ENCODE assay signal across 9 cellular contexts in genomic region chr10:3886666-3887251, GRCh38.
A peak's percentile ranks its signal among the peaks of the same experiment; 100 is the strongest.
DNase-seq lines count a peak whose midpoint lies in the region; ATAC-seq and TF ChIP-seq lines count a peak whose summit lies in the region.
"Had no signal": no experiment of that assay in that cellular context is flagged by ENCODE, and none has a peak within 500 bp of the region (broad histone marks: within the 10 kb centered on the region; RNA-seq: fewer than 3 reads in every experiment).

No MANE protein-coding gene starts in this region.

- H3K36me3 Mint-ChIP-seq in GM23338 (ENCODE audit: low read depth), result peaks cover 5% of the 10 kb centered on the region; the same call in 2 of the 3 replicates
- H3K36me3 Mint-ChIP-seq in activated T-helper 1 cell treated with anti-CD3 and anti-CD28 coated beads, Interleukin-12 subunit alpha, Interleukin-12 subunit beta, Interleukin-2, Interleukin-4 antibody, amounts not matched to agents 30 ng/mL and 10 ng/mL and 1 ng/mL, durations not matched to agents 14 hours and 24 hours and 36 hours (ENCODE audit: low read depth), result no peaks in the 10 kb centered on the region

- peaks cover 9% of the 10 kb centered on the region for H3K27me3 Mint-ChIP-seq in GM23338 (ENCODE audit: insufficient read depth, low read depth, poor library complexity)
- no peaks in the 10 kb centered on the region for H3K27me3 Mint-ChIP-seq in activated T-helper 1 cell treated with anti-CD3 and anti-CD28 coated beads, Interleukin-12 subunit alpha, Interleukin-12 subunit beta, Interleukin-2, Interleukin-4 antibody, amounts not matched to agents 30 ng/mL and 10 ng/mL and 1 ng/mL, durations not matched to agents 14 hours and 24 hours and 36 hours (ENCODE audit: insufficient read depth)

- H2AFZ ChIP-seq in GM23338, result 0 out of 2 replicates have a peak overlapping the region, but pooled peaks have one; percentile 15

- H3K4me3 Mint-ChIP-seq in GM23338, result no peak overlapping the region; the same call in 2 of the 3 replicates
- H3K4me3 Mint-ChIP-seq in activated T-helper 1 cell treated with anti-CD3 and anti-CD28 coated beads, Interleukin-12 subunit alpha, Interleukin-12 subunit beta, Interleukin-2, Interleukin-4 antibody, amounts not matched to agents 30 ng/mL and 10 ng/mL and 1 ng/mL, durations not matched to agents 14 hours and 24 hours and 36 hours, result no peak overlapping the region

- 18% methylated on average over 11 of the region's 11 CpGs for WGBS in right cardiac atrium

- H3K9me3 ChIP-seq in right cardiac atrium (ENCODE audit: control insufficient read depth, low read length), result no peaks in the 10 kb centered on the region

- peaks cover 5% of the 10 kb centered on the region; the same call in 2 of the 3 replicates for H3K9me3 Mint-ChIP-seq in GM23338
- peaks cover 4% of the 10 kb centered on the region for H3K9me3 Mint-ChIP-seq in activated T-helper 1 cell treated with anti-CD3 and anti-CD28 coated beads, Interleukin-12 subunit alpha, Interleukin-12 subunit beta, Interleukin-2, Interleukin-4 antibody, amounts not matched to agents 30 ng/mL and 10 ng/mL and 1 ng/mL, durations not matched to agents 14 hours and 24 hours and 36 hours

- H3K4me2 ChIP-seq in GM23338, result no peak overlapping the region

- peaks cover 14% of the 10 kb centered on the region for H3K4me1 ChIP-seq in GM23338 (ENCODE audit: insufficient read depth)
- peaks cover 7% of the 10 kb centered on the region for H3K4me1 ChIP-seq in right cardiac atrium (ENCODE audit: control insufficient read depth, insufficient read depth, low read length)

- H3F3A ChIP-seq in GM23338 (replicated peaks; ENCODE audit: low read depth), result no peaks in the 10 kb centered on the region

- H3K9me2 ChIP-seq in GM23338 (ENCODE audit: insufficient read depth), result 0 out of 2 replicates have a peak, but pooled peaks cover 8% of the 10 kb centered on the region

- ATAC-seq in GM23338, result no peak
- ATAC-seq in right cardiac atrium, result peak; percentile 85 to 90
- ATAC-seq in HG02763 (IDR thresholded peaks at IDR 0.05; ENCODE audit: unreplicated experiment), result no peak

- H3K79me2 ChIP-seq in GM23338 (replicated peaks; ENCODE audit: insufficient read depth), result no peaks in the 10 kb centered on the region

- no peaks in the 10 kb centered on the region for H4K20me1 ChIP-seq in GM23338 (replicated peaks; ENCODE audit: insufficient read depth)

- no peaks in the 10 kb centered on the region for H3K27me3 ChIP-seq in GM23338 (ENCODE audit: insufficient read depth)
- H3K27me3 ChIP-seq in right cardiac atrium (ENCODE audit: control insufficient read depth, insufficient read depth), result no peaks in the 10 kb centered on the region

- no peak for DNase-seq in GM23338 (ENCODE audit: low spot score)
- DNase-seq in activated T-helper 1 cell treated with anti-CD3 and anti-CD28 coated beads, Interleukin-12 subunit alpha, Interleukin-12 subunit beta, Interleukin-2, Interleukin-4 antibody, amounts not matched to agents 30 ng/mL and 10 ng/mL and 1 ng/mL, durations not matched to agents 14 hours and 24 hours and 36 hours (ENCODE audit: low spot score), result no peak
- peak; percentile 46 to 55 (median 50) for DNase-seq in right cardiac atrium
- DNase-seq in smooth muscle cell of the brain vasculature (ENCODE audit: low read depth, low spot score), result peak; percentile 77
- no peak for DNase-seq in NCI-H524 (lab: John Stamatoyannopoulos, UW)
- no peak for DNase-seq in caudate nucleus (lab: John Stamatoyannopoulos, UW)
- DNase-seq in NCI-H510A (lab: John Stamatoyannopoulos, UW), result no peak
- DNase-seq: MV-4-11 had no signal

- no peaks in the 10 kb centered on the region for H3K36me3 ChIP-seq in GM23338 (ENCODE audit: insufficient read depth)

- H3K4me1 Mint-ChIP-seq in GM23338, result peaks cover 38% of the 10 kb centered on the region
- H3K4me1 Mint-ChIP-seq in activated T-helper 1 cell treated with anti-CD3 and anti-CD28 coated beads, Interleukin-12 subunit alpha, Interleukin-12 subunit beta, Interleukin-2, Interleukin-4 antibody, amounts not matched to agents 30 ng/mL and 10 ng/mL and 1 ng/mL, durations not matched to agents 14 hours and 24 hours and 36 hours (ENCODE audit: low read depth), result peaks cover 26% of the 10 kb centered on the region

- intact Hi-C loops in activated T-helper 1 cell treated with anti-CD3 and anti-CD28 coated beads, Interleukin-12 subunit alpha, Interleukin-12 subunit beta, Interleukin-2, Interleukin-4 antibody, amounts not matched to agents 30 ng/mL and 10 ng/mL and 1 ng/mL, durations not matched to agents 14 hours and 24 hours and 36 hours (cut with micrococcal nuclease), result loop anchor here (1.0 kb wide), 1 partner anchor 11 kb away; no protein-coding TSS in a partner anchor
- intact Hi-C loops in right cardiac atrium (cut with DNase I), result no loop called here

- H3K4me3 ChIP-seq in GM23338 (no peak overlapping the region), right cardiac atrium (ENCODE audit: low read length) (peak overlapping the region; percentile 33)

- no peak for TF ChIP-seq CTCF in GM23338 (conservative IDR thresholded peaks at IDR 0.05; ENCODE audit: low read depth in 2 of 2)

- H3K27ac ChIP-seq in GM23338 (ENCODE audit: low read depth) (no peak overlapping the region), right cardiac atrium (ENCODE audit: low read length) (peak overlapping the region; percentile 97), caudate nucleus (ENCODE audit: low read depth, low read length) (no peak overlapping the region)

- peak overlapping the region; percentile 45; the same call in 1 of the 2 replicates for H3K27ac Mint-ChIP-seq in GM23338
- peak overlapping the region; percentile 11 for H3K27ac Mint-ChIP-seq in activated T-helper 1 cell treated with anti-CD3 and anti-CD28 coated beads, Interleukin-12 subunit alpha, Interleukin-12 subunit beta, Interleukin-2, Interleukin-4 antibody, amounts not matched to agents 30 ng/mL and 10 ng/mL and 1 ng/mL, durations not matched to agents 14 hours and 24 hours and 36 hours

TF ChIP-seq in GM23338, 12 proteins besides CTCF, POLR2A, EP300 and RAD21:
- TF ChIP-seq ZNF331 (CRISPR knock-in tag; IDR thresholded peaks at IDR 0.05; ENCODE audit: low read depth) (no peak), JUNB (IDR thresholded peaks at IDR 0.05; ENCODE audit: unreplicated experiment) (no peak), ETS1 (IDR thresholded peaks at IDR 0.05) (no peak)

Comparison
In these comparisons a context has a peak if more than half of its experiments do, and no peak if none do; other contexts are left out.
1. ATAC-seq: peak in right cardiac atrium (2 of 2); none in GM23338 (single experiment) and HG02763 (single experiment).
2. DNase-seq: peak in right cardiac atrium (3 of 3) and smooth muscle cell of the brain vasculature (single experiment); none in GM23338 (single experiment), activated T-helper 1 cell treated with anti-CD3 and anti-CD28 coated beads, Interleukin-12 subunit alpha, Interleukin-12 subunit beta, Interleukin-2, Interleukin-4 antibody, amounts not matched to agents 30 ng/mL and 10 ng/mL and 1 ng/mL, durations not matched to agents 14 hours and 24 hours and 36 hours (single experiment), NCI-H524 (0 of 2), caudate nucleus (0 of 61) and NCI-H510A (single experiment).